31 cellular contexts compared by ENCODE assay signal in the genomic region with DNA sequence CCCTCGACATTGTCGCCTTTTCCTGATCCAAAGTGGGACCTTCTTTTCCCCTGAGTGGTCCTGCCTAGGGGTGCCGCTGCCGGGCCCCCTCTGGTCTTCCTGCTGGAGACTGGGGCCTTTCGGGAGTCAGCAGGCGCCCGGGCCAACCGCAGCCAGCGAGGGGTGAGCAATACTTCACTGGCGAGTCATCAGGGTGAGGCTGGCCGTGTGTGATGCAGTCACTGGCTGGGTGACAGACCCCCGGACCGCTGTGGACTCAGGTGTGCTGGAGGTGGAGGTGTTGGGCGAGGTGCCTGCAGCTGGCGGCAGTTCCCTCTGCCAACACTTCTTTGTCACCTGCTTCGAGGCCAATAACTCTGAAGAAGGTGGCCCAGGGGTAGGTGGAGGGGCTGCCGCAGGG. TPM values are rescaled to one million over a fixed set of nuclear protein-coding genes. Genes with fewer than 3 reads are reported as not detected.
DNase-seq lines count a peak whose midpoint lies in the region; ATAC-seq and TF ChIP-seq lines count a peak whose summit lies in the region.
"Had no signal": no experiment of that assay in that cellular context is flagged by ENCODE, and none has a peak within 500 bp of the region (broad histone marks: within the 10 kb centered on the region; RNA-seq: fewer than 3 reads in every experiment).

No MANE protein-coding gene starts in this region.

- H3K4me3 ChIP-seq in HCT116 (replicated peaks in 1 of 2; ENCODE audit: low read depth in 1 of 2, low read length in 2 of 2) (no peak overlapping the region), epithelial cell of esophagus (ENCODE audit: low read length) (no peak overlapping the region)
- no peak overlapping the region for H3K4me3 ChIP-seq in CD8-positive, alpha-beta T cell (ENCODE audit: low read depth, low read length)
- H3K4me3 ChIP-seq: ascending aorta, heart right ventricle had no signal

- no peaks in the 10 kb centered on the region for H3K4me1 Mint-ChIP-seq in activated naive CD4-positive, alpha-beta T cell treated with anti-CD3 and anti-CD28 coated beads, Interleukin-2, amount 10 ng/mL, durations not matched to agents 7 days and 5 days
- H3K4me1 Mint-ChIP-seq in CD8-positive, alpha-beta T cell (ENCODE audit: low read depth), result no peaks in the 10 kb centered on the region
- H3K4me1 Mint-ChIP-seq: activated T-helper 17 cell treated with anti-CD3 and anti-CD28 coated beads, Interleukin-2, amount 50 U/mL, for 72 hours; naive B cell; stimulated activated effector memory CD8-positive, alpha-beta T cell treated with anti-CD3 and anti-CD28 coated beads, Interleukin-12 subunit alpha, Interleukin-12 subunit beta, amount 100 ng/mL, for 72 hours had no signal

- no peaks in the 10 kb centered on the region for H3K79me2 ChIP-seq in HCT116 (ENCODE audit: insufficient read depth, low read length)

- no peaks in the 10 kb centered on the region for H3K36me3 ChIP-seq in HCT116 (ENCODE audit: control insufficient read depth in 1 of 2, insufficient read depth in 2 of 2, low read length in 2 of 2)
- H3K36me3 ChIP-seq in CD8-positive, alpha-beta T cell (ENCODE audit: insufficient read depth, low read length), result no peaks in the 10 kb centered on the region
- H3K36me3 ChIP-seq: ascending aorta, BE2C, heart right ventricle had no signal

- peak; percentile 68 for ATAC-seq in HCT116
- ATAC-seq in CD8-positive, alpha-beta T cell, result no peak
- ATAC-seq: activated naive CD4-positive, alpha-beta T cell treated with anti-CD3 and anti-CD28 coated beads, Interleukin-2, amount 50 U/mL, for 72 hours; activated T-helper 17 cell treated with anti-CD3 and anti-CD28 coated beads, Interleukin-2, amount 50 U/mL, for 72 hours; heart right ventricle; left colon; Right ventricle myocardium inferior; stimulated activated effector memory CD8-positive, alpha-beta T cell treated with anti-CD3 and anti-CD28 coated beads, Interleukin-12 subunit alpha, Interleukin-12 subunit beta, amount 100 ng/mL, for 72 hours had no signal

- H4K20me1 ChIP-seq in HCT116 (ENCODE audit: insufficient read depth), result no peaks in the 10 kb centered on the region

- H3K4me2 ChIP-seq in HCT116 (ENCODE audit: low read length), result peak overlapping the region; percentile 70

- no peak overlapping the region for H3K4me3 Mint-ChIP-seq in activated naive CD4-positive, alpha-beta T cell treated with anti-CD3 and anti-CD28 coated beads, Interleukin-2, amount 10 ng/mL, durations not matched to agents 7 days and 5 days
- no peak overlapping the region for H3K4me3 Mint-ChIP-seq in CD8-positive, alpha-beta T cell
- H3K4me3 Mint-ChIP-seq: activated T-helper 17 cell treated with anti-CD3 and anti-CD28 coated beads, Interleukin-2, amount 50 U/mL, for 72 hours; H9; naive B cell; stimulated activated effector memory CD8-positive, alpha-beta T cell treated with anti-CD3 and anti-CD28 coated beads, Interleukin-12 subunit alpha, Interleukin-12 subunit beta, amount 100 ng/mL, for 72 hours had no signal

- H3K9me3 Mint-ChIP-seq in activated naive CD4-positive, alpha-beta T cell treated with anti-CD3 and anti-CD28 coated beads, Interleukin-2, amount 10 ng/mL, durations not matched to agents 7 days and 5 days, result no peaks in the 10 kb centered on the region
- no peaks in the 10 kb centered on the region for H3K9me3 Mint-ChIP-seq in CD8-positive, alpha-beta T cell
- H3K9me3 Mint-ChIP-seq: activated naive CD4-positive, alpha-beta T cell treated with anti-CD3 and anti-CD28 coated beads, Interleukin-2, amount 50 U/mL, for 72 hours; activated T-helper 17 cell treated with anti-CD3 and anti-CD28 coated beads, Interleukin-2, amount 50 U/mL, for 72 hours; H9; naive B cell; stimulated activated effector memory CD8-positive, alpha-beta T cell treated with anti-CD3 and anti-CD28 coated beads, Interleukin-12 subunit alpha, Interleukin-12 subunit beta, amount 100 ng/mL, for 72 hours had no signal

- RAD21 ChIA-PET in HCT116 (lab: Charles Lee; ENCODE audit: low non-redundant PET in 1 of 2, low total read pairs in 2 of 2, uncharacterized antibody in 2 of 2, unreplicated experiment in 2 of 2), result no interaction called here

- H2AFZ ChIP-seq in HCT116 (ENCODE audit: low read depth, low read length, poor library complexity, severe bottlenecking), result no peak overlapping the region

- peak; percentile 57 for DNase-seq in A172 (ENCODE audit: low spot score)
- no peak for DNase-seq in HCT116 (ENCODE audit: low read depth, low spot score)
- peak; percentile 51 for DNase-seq in RPMI7951 (ENCODE audit: low read depth)
- DNase-seq in epithelial cell of esophagus (ENCODE audit: low read depth), result peak; percentile 69
- no peak for DNase-seq in activated CD8-positive, alpha-beta memory T cell treated with anti-CD3 and anti-CD28 coated beads, Interleukin-2, amount 50 U/mL, for 4 hours
- DNase-seq in activated naive CD4-positive, alpha-beta T cell treated with anti-CD3 and anti-CD28 coated beads, Interleukin-2, amount 10 ng/mL, durations not matched to agents 7 days and 5 days, result no peak
- DNase-seq in CD8-positive, alpha-beta T cell, result no peak
- no peak for DNase-seq in NOMO-1 treated with DMSO at 0.1 percent for 48 hours (lab: John Stamatoyannopoulos, UW; ENCODE audit: unreplicated experiment)
- DNase-seq: activated CD4-positive, alpha-beta T cell treated with anti-CD3 and anti-CD28 coated beads, Interleukin-2, amount 50 U/mL, for 4 hours; activated CD4-positive, CD25-positive, alpha-beta regulatory T cell; BE2C; cerebellar nuclear complex; H9; heart right ventricle; left colon; naive B cell; NCI-H187; NCI-H526; T-helper 9 cell had no signal

- TF ChIP-seq CTCF in HCT116 (IDR thresholded peaks at IDR 0.05 in 2 of 3, conservative IDR thresholded peaks at IDR 0.05 in 1 of 3; ENCODE audit: borderline replicate concordance in 1 of 3, insufficient read depth in 1 of 3, low read depth in 2 of 3, low read length in 2 of 3) (no peak), epithelial cell of esophagus (IDR thresholded peaks at IDR 0.05; ENCODE audit: insufficient read depth, low read depth, low read length, missing control alignments) (no peak)
- TF ChIP-seq CTCF in CD8-positive, alpha-beta T cell (IDR thresholded peaks at IDR 0.05), result no peak

- H3K9me3 ChIP-seq in HCT116 (ENCODE audit: control insufficient read depth in 1 of 2, insufficient read depth in 1 of 2, low read depth in 1 of 2, low read length in 2 of 2), result no peaks in the 10 kb centered on the region
- no peaks in the 10 kb centered on the region for H3K9me3 ChIP-seq in CD8-positive, alpha-beta T cell (ENCODE audit: low read length)
- H3K9me3 ChIP-seq: ascending aorta, BE2C, heart right ventricle had no signal

- CTCF ChIA-PET in HCT116 (lab: Charles Lee), result no interaction called here
- CTCF ChIA-PET in activated naive CD4-positive, alpha-beta T cell treated with anti-CD3 and anti-CD28 coated beads, Interleukin-2, amount 10 ng/mL, durations not matched to agents 7 days and 5 days (lab: Charles Lee), result no interaction called here
- CTCF ChIA-PET in CD8-positive, alpha-beta T cell (lab: Charles Lee), result no interaction called here

- no peaks in the 10 kb centered on the region for H3K27me3 ChIP-seq in HCT116 (ENCODE audit: insufficient read depth, low read length)
- H3K27me3 ChIP-seq in CD8-positive, alpha-beta T cell (ENCODE audit: insufficient read depth, low read length), result no peaks in the 10 kb centered on the region
- H3K27me3 ChIP-seq: ascending aorta, BE2C, heart right ventricle had no signal

- H3K27ac ChIP-seq in HCT116 (ENCODE audit: low read depth, low read length), result peak overlapping the region; percentile 31
- no peak overlapping the region for H3K27ac ChIP-seq in CD8-positive, alpha-beta T cell (ENCODE audit: low read depth, low read length)
- H3K27ac ChIP-seq: ascending aorta, heart right ventricle had no signal

- intact Hi-C loops in HCT116 (cut with micrococcal nuclease), result no loop called here
- intact Hi-C loops in CD8-positive, alpha-beta T cell (cut with DNase I, micrococcal nuclease), result no loop called here

- TF ChIP-seq POLR2A in HCT116 (IDR thresholded peaks at IDR 0.05; ENCODE audit: borderline replicate concordance, extremely low read depth, insufficient read depth, insufficient read length), result no peak

- no peak for TF ChIP-seq RAD21 in HCT116 (IDR thresholded peaks at IDR 0.05; ENCODE audit: low read depth)

- no TSS peak for BruUV-seq in HCT116 (replicated peaks; lab: Mats Ljungman, UMichigan)

- no peaks in the 10 kb centered on the region for H3K36me3 Mint-ChIP-seq in activated naive CD4-positive, alpha-beta T cell treated with anti-CD3 and anti-CD28 coated beads, Interleukin-2, amount 10 ng/mL, durations not matched to agents 7 days and 5 days
- no peaks in the 10 kb centered on the region for H3K36me3 Mint-ChIP-seq in CD8-positive, alpha-beta T cell
- H3K36me3 Mint-ChIP-seq: activated naive CD4-positive, alpha-beta T cell treated with anti-CD3 and anti-CD28 coated beads, Interleukin-2, amount 50 U/mL, for 72 hours; naive B cell; stimulated activated effector memory CD8-positive, alpha-beta T cell treated with anti-CD3 and anti-CD28 coated beads, Interleukin-12 subunit alpha, Interleukin-12 subunit beta, amount 100 ng/mL, for 72 hours had no signal

- H3K9ac ChIP-seq in HCT116 (ENCODE audit: low read length), result peak overlapping the region; percentile 45

- H3K9me2 ChIP-seq in HCT116 (ENCODE audit: insufficient read depth), result no peaks in the 10 kb centered on the region

- peaks cover 4% of the 10 kb centered on the region for H3K27me3 Mint-ChIP-seq in activated naive CD4-positive, alpha-beta T cell treated with anti-CD3 and anti-CD28 coated beads, Interleukin-2, amount 10 ng/mL, durations not matched to agents 7 days and 5 days
- no peaks in the 10 kb centered on the region for H3K27me3 Mint-ChIP-seq in CD8-positive, alpha-beta T cell (ENCODE audit: low read depth)
- H3K27me3 Mint-ChIP-seq: activated T-helper 17 cell treated with anti-CD3 and anti-CD28 coated beads, Interleukin-2, amount 50 U/mL, for 72 hours had no signal

- peaks cover 25 to 45% of the 10 kb centered on the region in 2 experiments for H3K4me1 ChIP-seq in HCT116 (ENCODE audit: control insufficient read depth in 1 of 2, insufficient read depth in 2 of 2, low read length in 2 of 2)
- H3K4me1 ChIP-seq in CD8-positive, alpha-beta T cell (ENCODE audit: insufficient read depth, low read length), result no peaks in the 10 kb centered on the region
- H3K4me1 ChIP-seq: ascending aorta, BE2C, heart right ventricle had no signal

- H3K27ac Mint-ChIP-seq in activated naive CD4-positive, alpha-beta T cell treated with anti-CD3 and anti-CD28 coated beads, Interleukin-2, amount 10 ng/mL, durations not matched to agents 7 days and 5 days, result no peak overlapping the region
- H3K27ac Mint-ChIP-seq in CD8-positive, alpha-beta T cell, result no peak overlapping the region
- H3K27ac Mint-ChIP-seq: activated naive CD4-positive, alpha-beta T cell treated with anti-CD3 and anti-CD28 coated beads, Interleukin-2, amount 50 U/mL, for 72 hours; activated T-helper 17 cell treated with anti-CD3 and anti-CD28 coated beads, Interleukin-2, amount 50 U/mL, for 72 hours; H9; naive B cell; stimulated activated effector memory CD8-positive, alpha-beta T cell treated with anti-CD3 and anti-CD28 coated beads, Interleukin-12 subunit alpha, Interleukin-12 subunit beta, amount 100 ng/mL, for 72 hours had no signal

- POLR2A ChIA-PET in HCT116 (lab: Charles Lee), result interaction anchor here (0.6 kb wide), 1 partner anchor 437 kb away, joined by 3 read pairs; no protein-coding TSS in a partner anchor
- POLR2A ChIA-PET in CD8-positive, alpha-beta T cell (lab: Charles Lee), result no interaction called here

RNA-seq across cellular contexts. Expression of a gene that starts 1.5 kb away (rescaled TPM):
- 1.3 and 3.4 TPM in 2 replicates for total RNA-seq in A172 (2014; rRNA removed; shearing (Covaris generic))
- total RNA-seq in HCT116 (2021; ENCODE audit: unreplicated experiment), result not detected
- polyA plus RNA-seq in HCT116 (2012), result 0.99 and 1.8 TPM in 2 replicates
- not detected in 2 replicates for total RNA-seq in RPMI7951 (2014; rRNA removed; shearing (Covaris generic))
- not detected for total RNA-seq in CD8-positive, alpha-beta T cell
- total RNA-seq: activated naive CD4-positive, alpha-beta T cell treated with anti-CD3 and anti-CD28 coated beads, Interleukin-2, amount 50 U/mL, for 72 hours; activated T-helper 17 cell treated with anti-CD3 and anti-CD28 coated beads, Interleukin-2, amount 50 U/mL, for 72 hours; ascending aorta; epithelial cell of proximal tubule; fibroblast of villous mesenchyme; H9; heart right ventricle; HT-29; left colon; mesenteric fat pad; Right ventricle myocardium inferior; skeletal muscle tissue; temporal lobe; urinary bladder had no signal
- polyA plus RNA-seq: heart right ventricle, urinary bladder had no signal

RNA-seq across cellular contexts. Expression of a gene that starts 5.5 kb away (rescaled TPM):
- total RNA-seq in A172 (2014; rRNA removed; shearing (Covaris generic)), result not detected in 2 replicates
- total RNA-seq in HCT116 (2021; ENCODE audit: unreplicated experiment), result 0.76 TPM
- 0.23 and 0.57 TPM in 2 replicates for polyA plus RNA-seq in HCT116 (2012)
- total RNA-seq in RPMI7951 (2014; rRNA removed; shearing (Covaris generic)), result not detected in 2 replicates
- not detected for total RNA-seq in CD8-positive, alpha-beta T cell
- total RNA-seq: activated naive CD4-positive, alpha-beta T cell treated with anti-CD3 and anti-CD28 coated beads, Interleukin-2, amount 50 U/mL, for 72 hours; activated T-helper 17 cell treated with anti-CD3 and anti-CD28 coated beads, Interleukin-2, amount 50 U/mL, for 72 hours; ascending aorta; epithelial cell of proximal tubule; fibroblast of villous mesenchyme; H9; heart right ventricle; left colon; mesenteric fat pad; Right ventricle myocardium inferior; skeletal muscle tissue; temporal lobe; urinary bladder had no signal
- polyA plus RNA-seq: heart right ventricle, urinary bladder had no signal

RNA-seq across cellular contexts. Expression of a gene that starts 6.7 kb away (rescaled TPM):
- total RNA-seq in A172 (2014; rRNA removed; shearing (Covaris generic)), result 4.7 and 8.8 TPM in 2 replicates
- 0.34 TPM for total RNA-seq in HCT116 (2021; ENCODE audit: unreplicated experiment)
- polyA plus RNA-seq in HCT116 (2012), result 0.44 and 0.52 TPM in 2 replicates
- not detected in 2 replicates for total RNA-seq in RPMI7951 (2014; rRNA removed; shearing (Covaris generic))
- total RNA-seq in CD8-positive, alpha-beta T cell, result not detected
- total RNA-seq: activated naive CD4-positive, alpha-beta T cell treated with anti-CD3 and anti-CD28 coated beads, Interleukin-2, amount 50 U/mL, for 72 hours; activated T-helper 17 cell treated with anti-CD3 and anti-CD28 coated beads, Interleukin-2, amount 50 U/mL, for 72 hours; ascending aorta; fibroblast of villous mesenchyme; H9; heart right ventricle; HT-29; left colon; mesenteric fat pad; Right ventricle myocardium inferior; skeletal muscle tissue; temporal lobe; urinary bladder had no signal
- polyA plus RNA-seq: heart right ventricle, urinary bladder had no signal

RNA-seq across cellular contexts. Expression of a gene that starts 10.5 kb away (rescaled TPM):
- total RNA-seq in A172 (2014; rRNA removed; shearing (Covaris generic)), result not detected in 2 replicates
- 5.0 TPM for total RNA-seq in HCT116 (2021; ENCODE audit: unreplicated experiment)
- polyA plus RNA-seq in HCT116 (2012), result 6.4 and 7.5 TPM in 2 replicates
- total RNA-seq in RPMI7951 (2014; rRNA removed; shearing (Covaris generic)), result not detected in 2 replicates
- not detected for total RNA-seq in CD8-positive, alpha-beta T cell
- total RNA-seq: activated naive CD4-positive, alpha-beta T cell treated with anti-CD3 and anti-CD28 coated beads, Interleukin-2, amount 50 U/mL, for 72 hours; activated T-helper 17 cell treated with anti-CD3 and anti-CD28 coated beads, Interleukin-2, amount 50 U/mL, for 72 hours; ascending aorta; epithelial cell of proximal tubule; fibroblast of villous mesenchyme; heart right ventricle; HT-29; left colon; mesenteric fat pad; Right ventricle myocardium inferior; skeletal muscle tissue; temporal lobe; urinary bladder had no signal
- polyA plus RNA-seq: heart right ventricle, urinary bladder had no signal

RNA-seq across cellular contexts. Expression of a gene that starts 15.4 kb away (rescaled TPM):
- total RNA-seq in A172 (2014; rRNA removed; shearing (Covaris generic)), result 0.43 and 1.4 TPM in 2 replicates
- 5.4 TPM for total RNA-seq in HCT116 (2021; ENCODE audit: unreplicated experiment)
- 4.4 and 4.5 TPM in 2 replicates for polyA plus RNA-seq in HCT116 (2012)
- 0.10 and 0.72 TPM in 2 replicates for total RNA-seq in RPMI7951 (2014; rRNA removed; shearing (Covaris generic))
- not detected for total RNA-seq in CD8-positive, alpha-beta T cell
- total RNA-seq: activated naive CD4-positive, alpha-beta T cell treated with anti-CD3 and anti-CD28 coated beads, Interleukin-2, amount 50 U/mL, for 72 hours; heart right ventricle; HT-29; left colon; mesenteric fat pad; Right ventricle myocardium inferior; temporal lobe; urinary bladder had no signal

Comparison
In these comparisons a context has a peak if more than half of its experiments do, and no peak if none do; other contexts are left out.
1. DNase-seq: peak in A172 (single experiment), RPMI7951 (single experiment) and epithelial cell of esophagus (single experiment); none in HCT116 (single experiment), activated CD8-positive, alpha-beta memory T cell treated with anti-CD3 and anti-CD28 coated beads, Interleukin-2, amount 50 U/mL, for 4 hours (single experiment), activated naive CD4-positive, alpha-beta T cell treated with anti-CD3 and anti-CD28 coated beads, Interleukin-2, amount 10 ng/mL, durations not matched to agents 7 days and 5 days (single experiment), CD8-positive, alpha-beta T cell (0 of 7) and NOMO-1 treated with DMSO at 0.1 percent for 48 hours (single experiment).